ENCODE assay signal across 2 cellular contexts in genomic region chr7:134502972-134503371, GRCh38.
TF ChIP-seq lines count a peak whose summit lies in the region.

No MANE protein-coding gene starts in this region.

TF ChIP-seq in IMR-90, 13 proteins besides CTCF, POLR2A, EP300 and RAD21:
- TF ChIP-seq BHLHE40 (IDR thresholded peaks at IDR 0.05; ENCODE audit: low read depth, low read length) (no peak), CEBPB (IDR thresholded peaks at IDR 0.05; ENCODE audit: low read depth, low read length) (no peak), NFE2L2 (IDR thresholded peaks at IDR 0.05; ENCODE audit: low read depth, low read length) (no peak), ELK1 (IDR thresholded peaks at IDR 0.05; ENCODE audit: borderline replicate concordance, low read depth, low read length) (no peak), MAZ (IDR thresholded peaks at IDR 0.05; ENCODE audit: borderline replicate concordance, low read depth, low read length) (no peak), RFX5 (IDR thresholded peaks at IDR 0.05; ENCODE audit: low read depth, low read length) (no peak), MXI1 (IDR thresholded peaks at IDR 0.05; ENCODE audit: borderline replicate concordance, low read depth, low read length) (no peak)

TF ChIP-seq in endothelial cell of umbilical vein, 7 proteins besides CTCF, POLR2A, EP300 and RAD21:
- TF ChIP-seq POLR2AphosphoS5 (IDR thresholded peaks at IDR 0.05; ENCODE audit: insufficient read depth, low read depth, low read length) = no peak
- no peak for TF ChIP-seq MYC (IDR thresholded peaks at IDR 0.05; ENCODE audit: low read depth, low read length)
- TF ChIP-seq FOS (IDR thresholded peaks at IDR 0.05; ENCODE audit: borderline replicate concordance, insufficient read depth, low read length) = no peak
- TF ChIP-seq EZH2 (IDR thresholded peaks at IDR 0.05; ENCODE audit: borderline replicate concordance, low read depth, low read length, severe bottlenecking) = no peak
- TF ChIP-seq, protein P1, sequence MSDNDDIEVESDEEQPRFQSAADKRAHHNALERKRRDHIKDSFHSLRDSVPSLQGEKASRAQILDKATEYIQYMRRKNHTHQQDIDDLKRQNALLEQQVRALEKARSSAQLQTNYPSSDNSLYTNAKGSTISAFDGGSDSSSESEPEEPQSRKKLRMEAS (IDR thresholded peaks at IDR 0.05; ENCODE audit: insufficient read depth, insufficient read length) = no peak
- no peak for TF ChIP-seq GATA2 (IDR thresholded peaks at IDR 0.05; ENCODE audit: insufficient read depth, insufficient read length, low read depth, low read length)
- TF ChIP-seq JUN (IDR thresholded peaks at IDR 0.05; ENCODE audit: borderline replicate concordance, insufficient read depth, insufficient read length, low read depth) = no peak
